Comparison of ENCODE assay signal across 8 cellular contexts in genomic region chr20:50540620-50541605, GRCh38. TPM values are rescaled to one million over a fixed set of nuclear protein-coding genes. Genes with fewer than 3 reads are reported as not detected.
DNase-seq lines count a peak whose midpoint lies in the region; ATAC-seq and TF ChIP-seq lines count a peak whose summit lies in the region.

No MANE protein-coding gene starts in this region.

- no peak overlapping the region for H3K4me3 ChIP-seq in CD4-positive, alpha-beta memory T cell (ENCODE audit: low read length in 2 of 2)
- no peak overlapping the region for H3K4me3 ChIP-seq in effector memory CD4-positive, alpha-beta T cell (ENCODE audit: insufficient read depth, low read depth, low read length, poor library complexity, severe bottlenecking)
- H3K4me3 ChIP-seq in MM.1S (ENCODE audit: low read length) = no peak overlapping the region

- no peaks in the 10 kb centered on the region for H3K27me3 ChIP-seq in CD4-positive, alpha-beta memory T cell (ENCODE audit: insufficient read depth, low read length)
- no peaks in the 10 kb centered on the region for H3K27me3 ChIP-seq in effector memory CD4-positive, alpha-beta T cell (replicated peaks; ENCODE audit: control insufficient read depth, insufficient read depth, low read length, poor library complexity, severe bottlenecking)
- H3K27me3 ChIP-seq in MM.1S (replicated peaks; ENCODE audit: insufficient read depth, low read length) = no peaks in the 10 kb centered on the region

- H3K4me3 Mint-ChIP-seq in CD4-positive, alpha-beta memory T cell = peak overlapping the region in 5 of 8 donors; percentile 10 to 43 (median 13)
- H3K4me3 Mint-ChIP-seq in naive B cell = peak overlapping the region; percentile 56 to 94 (median 84)

- H3K4me1 Mint-ChIP-seq in CD4-positive, alpha-beta memory T cell = peaks cover 63 to 82% (median 74%) of the 10 kb centered on the region in 4 donors
- H3K4me1 Mint-ChIP-seq in naive B cell = peaks cover 63 to 91% (median 68%) of the 10 kb centered on the region in 3 donors

- H3K27ac ChIP-seq in CD4-positive, alpha-beta memory T cell (ENCODE audit: low read depth, low read length) = no peak overlapping the region
- H3K27ac ChIP-seq in caudate nucleus (ENCODE audit: low read depth, low read length) = peak overlapping the region; percentile 40
- no peak overlapping the region for H3K27ac ChIP-seq in effector memory CD4-positive, alpha-beta T cell (ENCODE audit: insufficient read depth, low read length, poor library complexity, severe bottlenecking)
- no peak overlapping the region for H3K27ac ChIP-seq in MM.1S (ENCODE audit: low read length)

- POLR2A ChIA-PET in CD4-positive, alpha-beta memory T cell (lab: Charles Lee; ENCODE audit: partially characterized antibody) = interaction anchor here (1.2 to 1.3 kb wide), 2 partner anchors 15 to 27 kb away, joined by 3 to 4 read pairs; no protein-coding TSS in a partner anchor

- peaks cover 83% of the 10 kb centered on the region for H3K4me1 ChIP-seq in CD4-positive, alpha-beta memory T cell (ENCODE audit: insufficient read depth, low read length)
- H3K4me1 ChIP-seq in effector memory CD4-positive, alpha-beta T cell (ENCODE audit: control insufficient read depth, insufficient read depth, low read length, poor library complexity, severe bottlenecking) = peaks cover 46% of the 10 kb centered on the region
- no peaks in the 10 kb centered on the region for H3K4me1 ChIP-seq in MM.1S (ENCODE audit: low read length)

- no peaks in the 10 kb centered on the region for H3K9me2 ChIP-seq in MM.1S (replicated peaks; ENCODE audit: insufficient read depth, low read length)

- DNase-seq in CD4-positive, alpha-beta memory T cell = no peak
- DNase-seq in caudate nucleus (lab: John Stamatoyannopoulos, UW) (no peak), naive B cell (no peak), NCI-H82 treated with DMSO at 0.1 percent for 48 hours (lab: John Stamatoyannopoulos, UW; ENCODE audit: unreplicated experiment) (no peak), MM.1S (no peak)
- DNase-seq in effector memory CD4-positive, alpha-beta T cell = no peak

- H3K27ac Mint-ChIP-seq in CD4-positive, alpha-beta memory T cell = peak overlapping the region; percentile 19 to 80 (median 48)
- H3K27ac Mint-ChIP-seq in naive B cell = peak overlapping the region; percentile 82 to 99 (median 90)

- H3K9ac ChIP-seq in MM.1S (ENCODE audit: low read length) = no peak overlapping the region

- no peaks in the 10 kb centered on the region for H3K27me3 Mint-ChIP-seq in CD4-positive, alpha-beta memory T cell
- no peaks in the 10 kb centered on the region for H3K27me3 Mint-ChIP-seq in naive B cell

- intact Hi-C loops in CD4-positive, alpha-beta memory T cell (cut with micrococcal nuclease) = no loop called here

- no peak overlapping the region for H3K4me2 ChIP-seq in MM.1S (ENCODE audit: low read depth, low read length)

- no peaks in the 10 kb centered on the region for H3K9me3 Mint-ChIP-seq in CD4-positive, alpha-beta memory T cell
- H3K9me3 Mint-ChIP-seq in naive B cell = peaks cover 4 to 43% (median 27%) of the 10 kb centered on the region in 7 donors

- ATAC-seq in HG03196 (IDR thresholded peaks at IDR 0.05; ENCODE audit: unreplicated experiment) (peak; percentile 10), naive B cell (ENCODE audit: low read depth in 2 of 2) (no peak), HG02610 (IDR thresholded peaks at IDR 0.05; ENCODE audit: unreplicated experiment) (no peak)

- TF ChIP-seq CTCF in MM.1S (IDR thresholded peaks at IDR 0.05; ENCODE audit: low read length) = no peak

- no peaks in the 10 kb centered on the region for H3F3A ChIP-seq in MM.1S (ENCODE audit: insufficient read depth, low read length)

- H4K20me1 ChIP-seq in MM.1S (ENCODE audit: insufficient read depth, low read length) = no peaks in the 10 kb centered on the region

- peaks cover 71% of the 10 kb centered on the region for H3K79me2 ChIP-seq in MM.1S (ENCODE audit: low read length)

- no peaks in the 10 kb centered on the region for H3K36me3 ChIP-seq in CD4-positive, alpha-beta memory T cell (ENCODE audit: insufficient read depth, low read length)
- H3K36me3 ChIP-seq in effector memory CD4-positive, alpha-beta T cell (ENCODE audit: control insufficient read depth, insufficient read depth, low read length) = no peaks in the 10 kb centered on the region
- H3K36me3 ChIP-seq in MM.1S (replicated peaks; ENCODE audit: insufficient read depth, low read length) = no peaks in the 10 kb centered on the region

- CTCF ChIA-PET in CD4-positive, alpha-beta memory T cell (lab: Charles Lee; ENCODE audit: partially characterized antibody) = interaction anchor here (0.8 to 1.5 kb wide), 4 partner anchors 10 to 35 kb away, joined by 3 to 4 read pairs (median 3); no protein-coding TSS in a partner anchor

- peaks cover 8 to 15% of the 10 kb centered on the region in 2 donors for H3K36me3 Mint-ChIP-seq in CD4-positive, alpha-beta memory T cell
- H3K36me3 Mint-ChIP-seq in naive B cell = peaks cover 23% of the 10 kb centered on the region in 2 donors

- H2AFZ ChIP-seq in MM.1S (ENCODE audit: low read length) = no peak overlapping the region

- H3K9me3 ChIP-seq in CD4-positive, alpha-beta memory T cell (ENCODE audit: control insufficient read depth in 1 of 2, low read length in 2 of 2) = no peaks in the 10 kb centered on the region
- no peaks in the 10 kb centered on the region for H3K9me3 ChIP-seq in effector memory CD4-positive, alpha-beta T cell (ENCODE audit: control insufficient read depth, low read length)
- H3K9me3 ChIP-seq in MM.1S (replicated peaks; ENCODE audit: insufficient read depth, low read length) = no peaks in the 10 kb centered on the region

RNA-seq across cellular contexts. Expression of gene PTPN1, which starts 30.7 kb away (rescaled TPM):
- 10 to 100 TPM; 59.5 to 61.5 TPM for total RNA-seq in CD4-positive, alpha-beta memory T cell
- polyA plus RNA-seq in CD4-positive, alpha-beta memory T cell = 10 to 100 TPM; 21.0 to 41.0 TPM
- polyA plus RNA-seq in naive B cell (ENCODE audit: low read depth in 6 of 6) = 10 to 100 TPM; 14.0 to 57.1 (median 46.1) TPM
